ENCODE assay signal across 8 cellular contexts in genomic region chr15:89334510-89335288, GRCh38.
DNase-seq lines count a peak whose midpoint lies in the region; ATAC-seq and TF ChIP-seq lines count a peak whose summit lies in the region.

TSS of gene POLG (minus strand) at chr15:89334824. CDS start at chr15:89333754, 1,070 bp downstream.

- H3K4me3 Mint-ChIP-seq in activated naive CD4-positive, alpha-beta T cell treated with anti-CD3 and anti-CD28 coated beads, Interleukin-2, amount 50 U/mL, for 24 hours: peak within 1 kb of the TSS; percentile 89

- H3K36me3 Mint-ChIP-seq in activated naive CD4-positive, alpha-beta T cell treated with anti-CD3 and anti-CD28 coated beads, Interleukin-2, amount 50 U/mL, for 24 hours: peaks cover 19% of the 10 kb centered on the region

- peaks cover 45% of the 10 kb centered on the region for H3K4me1 Mint-ChIP-seq in activated naive CD4-positive, alpha-beta T cell treated with anti-CD3 and anti-CD28 coated beads, Interleukin-2, amount 50 U/mL, for 24 hours

- peak within 1 kb of the TSS; percentile 80 for H3K4me3 ChIP-seq in GM06990 (replicated peaks; ENCODE audit: low read depth, low read length)

- H3K27me3 ChIP-seq in GM06990 (replicated peaks; ENCODE audit: control insufficient read depth, insufficient read depth, low read length): no peaks in the 10 kb centered on the region

- peaks cover 2% of the 10 kb centered on the region for H3K27me3 Mint-ChIP-seq in activated naive CD4-positive, alpha-beta T cell treated with anti-CD3 and anti-CD28 coated beads, Interleukin-2, amount 50 U/mL, for 24 hours

- H3K9me3 Mint-ChIP-seq in activated naive CD4-positive, alpha-beta T cell treated with anti-CD3 and anti-CD28 coated beads, Interleukin-2, amount 50 U/mL, for 24 hours: no peaks in the 10 kb centered on the region

- ATAC-seq in HG02588 (IDR thresholded peaks at IDR 0.05; ENCODE audit: unreplicated experiment): peak; percentile 90
- ATAC-seq in SK-N-SH treated with all-trans-retinoic acid at 6 μM for 48 hours: peak; percentile 93

- H3K27ac Mint-ChIP-seq in activated naive CD4-positive, alpha-beta T cell treated with anti-CD3 and anti-CD28 coated beads, Interleukin-2, amount 50 U/mL, for 24 hours: peak within 1 kb of the TSS; percentile 100

- TF ChIP-seq CTCF in GM06990 (IDR thresholded peaks at IDR 0.05; ENCODE audit: insufficient read depth, low read length, poor library complexity, severe bottlenecking): no peak

- DNase-seq in GM06990 (ENCODE audit: extremely low read depth, insufficient read length) (peak; percentile 100), NCI-H1092 (lab: John Stamatoyannopoulos, UW) (peak; percentile 96), germinal center (ENCODE audit: low spot score) (peak; percentile 97), non-pigmented ciliary epithelial cell (ENCODE audit: low read depth) (peak; percentile 97), superior temporal gyrus (ENCODE audit: extremely low spot score) (peak; percentile 99)

- H3K36me3 ChIP-seq in GM06990 (ENCODE audit: control insufficient read depth, insufficient read depth, low read length): peaks cover 12% of the 10 kb centered on the region

TF ChIP-seq in SK-N-SH treated with all-trans-retinoic acid at 6 μM for 48 hours, 23 proteins besides CTCF, POLR2A, EP300 and RAD21:
- TF ChIP-seq TOX (CRISPR knock-in tag; IDR thresholded peaks at IDR 0.05; ENCODE audit: borderline replicate concordance) (no peak), POU6F1 (CRISPR knock-in tag; IDR thresholded peaks at IDR 0.05; ENCODE audit: borderline replicate concordance, low read depth) (0 out of 2 replicates have a peak, but pooled peaks have one; percentile 37), TSHZ2 (CRISPR knock-in tag; IDR thresholded peaks at IDR 0.05) (0 out of 2 replicates have a peak, but pooled peaks have one; percentile 9), ZFP30 (CRISPR knock-in tag; IDR thresholded peaks at IDR 0.05) (peak; percentile 25; the same call in 1 of the 2 replicates), ZNF8 (CRISPR knock-in tag; IDR thresholded peaks at IDR 0.05) (peak; percentile 5; the same call in 1 of the 2 replicates), ZNF70 (CRISPR knock-in tag; IDR thresholded peaks at IDR 0.05) (0 out of 2 replicates have a peak, but pooled peaks have one; percentile 19), TCF4 (CRISPR knock-in tag; IDR thresholded peaks at IDR 0.05; ENCODE audit: borderline replicate concordance) (no peak), SNAI2 (CRISPR knock-in tag; IDR thresholded peaks at IDR 0.05) (no peak)

Comparison
In these comparisons a context has a peak if more than half of its experiments do, and no peak if none do; other contexts are left out.
1. Peak in every context shown above with its lines: DNase-seq, ATAC-seq and H3K4me3 ChIP-seq.